8 cellular contexts compared by ENCODE assay signal in the genomic region with DNA sequence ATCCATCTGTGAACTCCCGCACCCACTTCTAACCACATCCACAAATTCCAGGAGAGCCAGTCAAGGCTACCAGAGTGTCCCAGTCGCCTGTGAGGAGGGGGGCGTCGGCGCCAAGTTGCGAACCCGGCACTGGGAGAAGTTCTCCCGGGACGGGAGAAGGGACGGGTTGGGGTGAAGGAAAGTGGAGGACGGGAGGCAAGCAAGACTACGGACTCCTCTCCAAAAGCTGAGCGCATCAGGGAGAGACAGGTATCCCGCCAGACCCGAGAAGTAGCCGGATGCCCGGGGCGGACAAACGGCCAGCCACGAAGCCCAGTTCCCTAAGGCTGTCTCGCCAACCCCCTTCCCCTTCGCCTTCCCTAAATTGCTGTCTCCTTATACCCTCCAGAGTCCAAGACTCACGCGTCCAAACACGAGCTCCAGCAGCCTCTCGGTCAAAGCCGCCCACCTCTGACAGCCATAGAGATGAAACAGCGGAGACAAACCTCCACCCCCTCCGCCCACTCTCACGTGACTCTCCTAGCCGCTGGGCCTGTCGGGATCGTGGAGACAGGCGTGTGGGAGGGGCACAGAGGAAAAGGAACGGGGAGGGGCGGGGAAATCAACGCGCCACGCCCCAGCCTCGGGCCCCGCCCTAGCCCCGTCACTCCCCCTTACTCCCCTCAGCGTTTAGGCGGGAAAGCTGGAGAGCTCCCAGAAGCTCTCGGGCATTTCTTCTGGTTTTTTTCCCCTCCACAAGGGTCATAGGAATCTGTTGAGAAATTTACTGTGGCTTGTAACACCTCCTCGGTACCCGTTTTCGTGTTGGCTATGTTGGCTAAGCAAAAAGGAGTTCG. TPM values are rescaled to one million over a fixed set of nuclear protein-coding genes. Genes with fewer than 3 reads are reported as not detected.
DNase-seq lines count a peak whose midpoint lies in the region; ATAC-seq and TF ChIP-seq lines count a peak whose summit lies in the region.

A gene with protein sequence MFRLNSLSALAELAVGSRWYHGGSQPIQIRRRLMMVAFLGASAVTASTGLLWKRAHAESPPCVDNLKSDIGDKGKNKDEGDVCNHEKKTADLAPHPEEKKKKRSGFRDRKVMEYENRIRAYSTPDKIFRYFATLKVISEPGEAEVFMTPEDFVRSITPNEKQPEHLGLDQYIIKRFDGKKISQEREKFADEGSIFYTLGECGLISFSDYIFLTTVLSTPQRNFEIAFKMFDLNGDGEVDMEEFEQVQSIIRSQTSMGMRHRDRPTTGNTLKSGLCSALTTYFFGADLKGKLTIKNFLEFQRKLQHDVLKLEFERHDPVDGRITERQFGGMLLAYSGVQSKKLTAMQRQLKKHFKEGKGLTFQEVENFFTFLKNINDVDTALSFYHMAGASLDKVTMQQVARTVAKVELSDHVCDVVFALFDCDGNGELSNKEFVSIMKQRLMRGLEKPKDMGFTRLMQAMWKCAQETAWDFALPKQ (minus strand): TSS at position 472 of the 836 bp plus-strand sequence. CDS start 59,286 bp downstream, outside the sequence.

- H3K4me1 Mint-ChIP-seq in T-helper 17 cell = peaks cover 13% of the 10 kb centered on the region

- H3K27me3 Mint-ChIP-seq in T-helper 17 cell = no peaks in the 10 kb centered on the region

- peak within 1 kb of the TSS; percentile 99 for H3K4me3 Mint-ChIP-seq in T-helper 17 cell

- 0% methylated on average over 45 of the region's 49 CpGs for WGBS in prostate gland
- under 1% methylated on average over 49 of the region's 49 CpGs for WGBS in urinary bladder

- peaks cover 24% of the 10 kb centered on the region for H3K4me1 ChIP-seq in left ventricle myocardium inferior
- H3K4me1 ChIP-seq in prostate gland (replicated peaks) = peaks cover 4% of the 10 kb centered on the region
- peaks cover 2% of the 10 kb centered on the region for H3K4me1 ChIP-seq in urinary bladder (ENCODE audit: insufficient read depth)

- ATAC-seq in HG02884 (IDR thresholded peaks at IDR 0.05; ENCODE audit: unreplicated experiment) (peak; percentile 92), T-helper 17 cell (peak; percentile 99)

- intact Hi-C loops in left ventricle myocardium inferior (cut with micrococcal nuclease) (no loop called here), prostate gland (cut with DNase I) (loop anchor here (5.0 kb wide), 1 partner anchor 66 kb away; a partner anchor contains a TSS)

- H3K9me3 ChIP-seq in T-helper 17 cell (ENCODE audit: control insufficient read depth, low read length, poor library complexity, severe bottlenecking) = no peaks in the 10 kb centered on the region
- no peaks in the 10 kb centered on the region for H3K9me3 ChIP-seq in left ventricle myocardium inferior (replicated peaks)
- H3K9me3 ChIP-seq in prostate gland = no peaks in the 10 kb centered on the region

- TF ChIP-seq CTCF in GM13977 (IDR thresholded peaks at IDR 0.05; ENCODE audit: extremely low read depth, insufficient read depth, missing control alignments) (no peak), left ventricle myocardium inferior (IDR thresholded peaks at IDR 0.05; ENCODE audit: borderline replicate concordance) (no peak), prostate gland (IDR thresholded peaks at IDR 0.05) (no peak)

- H3K27ac ChIP-seq in left ventricle myocardium inferior (replicated peaks) (peak within 1 kb of the TSS; percentile 83), prostate gland (peak within 1 kb of the TSS; percentile 85 to 86), urinary bladder (ENCODE audit: low read depth) (peak within 1 kb of the TSS; percentile 42)

- in situ Hi-C loops in GM13977 (cut with MboI; ENCODE audit: low pct_unique_long_range_greater_than_20kb, low sequenced_read_pairs, unreplicated experiment) = no loop called here

- H3K36me3 Mint-ChIP-seq in T-helper 17 cell (ENCODE audit: low read depth) = peaks cover 4% of the 10 kb centered on the region

- H3K36me3 ChIP-seq in left ventricle myocardium inferior (no peaks in the 10 kb centered on the region), prostate gland (no peaks in the 10 kb centered on the region), urinary bladder (ENCODE audit: insufficient read depth) (peaks cover 2% of the 10 kb centered on the region)

- no peaks in the 10 kb centered on the region for H3K27me3 ChIP-seq in left ventricle myocardium inferior (ENCODE audit: low read depth)
- H3K27me3 ChIP-seq in prostate gland (replicated peaks; ENCODE audit: insufficient read depth) = no peaks in the 10 kb centered on the region

- DNase-seq in GM13977 (ENCODE audit: low spot score) (peak; percentile 92), NCI-H1694 treated with DMSO at 0.1 percent for 48 hours (lab: John Stamatoyannopoulos, UW) (peak; percentile 91), T-helper 17 cell (peak; percentile 85 to 90 (median 86)), amygdala (lab: John Stamatoyannopoulos, UW) (peak; percentile 49 to 97 (median 92)), left ventricle myocardium inferior (peak; percentile 96), prostate gland (ENCODE audit: low spot score) (peak; percentile 96)

- TF ChIP-seq POLR2A in prostate gland (IDR thresholded peaks at IDR 0.05) = peak; percentile 94

- peak within 1 kb of the TSS; percentile 85 for H3K4me3 ChIP-seq in left ventricle myocardium inferior
- peak within 1 kb of the TSS; percentile 72 to 76 for H3K4me3 ChIP-seq in prostate gland
- peak within 1 kb of the TSS; percentile 74 for H3K4me3 ChIP-seq in urinary bladder (ENCODE audit: low read depth, low read length)

- peak within 1 kb of the TSS; percentile 94 for H3K27ac Mint-ChIP-seq in T-helper 17 cell

RNA-seq across cellular contexts. Expression of the gene that starts here (rescaled TPM):
- total RNA-seq in T-helper 17 cell (10 to 100 TPM; 19.1 to 19.9 TPM), left ventricle myocardium inferior (37.4 TPM), prostate gland (10 to 100 TPM; 41.0 to 42.0 TPM), urinary bladder (62.5 TPM)
- polyA plus RNA-seq in urinary bladder = 53.3 TPM

Comparison
In these comparisons a context has a peak if more than half of its experiments do, and no peak if none do; other contexts are left out.
1. Peak in every context shown above with its lines: DNase-seq, ATAC-seq, H3K4me3 ChIP-seq and H3K27ac ChIP-seq.